ENCODE assay signal across 1 cellular context in genomic region chr5:181052928-181053759, GRCh38.
TF ChIP-seq lines count a peak whose summit lies in the region.

No MANE protein-coding gene starts in this region.

TF ChIP-seq in K562, 482 proteins besides CTCF, POLR2A, EP300 and RAD21 (continued from another document and continues in another):
- no peak; a peak in 1 of 4 replicates for TF ChIP-seq MLLT1 (IDR thresholded peaks at IDR 0.05)
- no peak for TF ChIP-seq ARHGAP35 (IDR thresholded peaks at IDR 0.05; ENCODE audit: partially characterized antibody)
- no peak for TF ChIP-seq HDAC2 (IDR thresholded peaks at IDR 0.05)
- TF ChIP-seq GATAD2B (IDR thresholded peaks at IDR 0.05; ENCODE audit: borderline replicate concordance), result peak; percentile 19; the same call in 1 of the 2 replicates
- peak; percentile 49; the same call in 1 of the 2 replicates for TF ChIP-seq FOSL1 (tag; conservative IDR thresholded peaks at IDR 0.05)
- TF ChIP-seq ZNF707 (CRISPR knock-in tag; conservative IDR thresholded peaks at IDR 0.05), result no peak
- no peak for TF ChIP-seq ZNF592 (IDR thresholded peaks at IDR 0.05)
- TF ChIP-seq, protein P1, sequence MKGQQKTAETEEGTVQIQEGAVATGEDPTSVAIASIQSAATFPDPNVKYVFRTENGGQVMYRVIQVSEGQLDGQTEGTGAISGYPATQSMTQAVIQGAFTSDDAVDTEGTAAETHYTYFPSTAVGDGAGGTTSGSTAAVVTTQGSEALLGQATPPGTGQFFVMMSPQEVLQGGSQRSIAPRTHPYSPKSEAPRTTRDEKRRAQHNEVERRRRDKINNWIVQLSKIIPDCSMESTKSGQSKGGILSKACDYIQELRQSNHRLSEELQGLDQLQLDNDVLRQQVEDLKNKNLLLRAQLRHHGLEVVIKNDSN (CRISPR knock-in tag; IDR thresholded peaks at IDR 0.05), result no peak
- no peak for TF ChIP-seq ZNF263 (CRISPR knock-in tag; IDR thresholded peaks at IDR 0.05; ENCODE audit: borderline replicate concordance)
- no peak for TF ChIP-seq BRF2 (IDR thresholded peaks at IDR 0.05; ENCODE audit: borderline replicate concordance, insufficient read depth, insufficient read length)
- TF ChIP-seq DMBX1 (CRISPR knock-in tag; IDR thresholded peaks at IDR 0.05; ENCODE audit: borderline replicate concordance), result no peak
- no peak for TF ChIP-seq MEF2A (IDR thresholded peaks at IDR 0.05; ENCODE audit: control insufficient read depth, low read depth, low read length)
- TF ChIP-seq BRF1 (IDR thresholded peaks at IDR 0.05; ENCODE audit: borderline replicate concordance, extremely low read depth, insufficient read length), result no peak
- no peak for TF ChIP-seq ID3 (CRISPR knock-in tag; IDR thresholded peaks at IDR 0.05)
- no peak for TF ChIP-seq ID3 (tag; IDR thresholded peaks at IDR 0.05)
- TF ChIP-seq PML (IDR thresholded peaks at IDR 0.05; ENCODE audit: low read length), result no peak
- TF ChIP-seq TEAD1 (CRISPR knock-in tag; IDR thresholded peaks at IDR 0.05), result peak in 1 of 2 experiments; percentile 0; a peak in 1 of 4 replicates
- TF ChIP-seq ZNF586 (CRISPR knock-in tag; conservative IDR thresholded peaks at IDR 0.05), result no peak
- TF ChIP-seq ATF7 (IDR thresholded peaks at IDR 0.05), result no peak
- TF ChIP-seq NR3C1 (CRISPR knock-in tag; IDR thresholded peaks at IDR 0.05), result no peak
- TF ChIP-seq XRCC3 (IDR thresholded peaks at IDR 0.05), result no peak
- TF ChIP-seq, protein P2, sequence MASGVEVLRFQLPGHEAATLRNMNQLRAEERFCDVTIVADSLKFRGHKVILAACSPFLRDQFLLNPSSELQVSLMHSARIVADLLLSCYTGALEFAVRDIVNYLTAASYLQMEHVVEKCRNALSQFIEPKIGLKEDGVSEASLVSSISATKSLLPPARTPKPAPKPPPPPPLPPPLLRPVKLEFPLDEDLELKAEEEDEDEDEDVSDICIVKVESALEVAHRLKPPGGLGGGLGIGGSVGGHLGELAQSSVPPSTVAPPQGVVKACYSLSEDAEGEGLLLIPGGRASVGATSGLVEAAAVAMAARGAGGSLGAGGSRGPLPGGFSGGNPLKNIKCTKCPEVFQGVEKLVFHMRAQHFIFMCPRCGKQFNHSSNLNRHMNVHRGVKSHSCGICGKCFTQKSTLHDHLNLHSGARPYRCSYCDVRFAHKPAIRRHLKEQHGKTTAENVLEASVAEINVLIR (CRISPR knock-in tag; IDR thresholded peaks at IDR 0.05), result no peak
- no peak for TF ChIP-seq CEBPG (CRISPR knock-in tag; IDR thresholded peaks at IDR 0.05)
- TF ChIP-seq CEBPG (tag; conservative IDR thresholded peaks at IDR 0.05 in 1 of 2, IDR thresholded peaks at IDR 0.05 in 1 of 2), result no peak
- TF ChIP-seq FOXA1 (IDR thresholded peaks at IDR 0.05; ENCODE audit: borderline replicate concordance), result no peak
- TF ChIP-seq CREBBP (IDR thresholded peaks at IDR 0.05; ENCODE audit: low read depth, low read length), result no peak
- TF ChIP-seq CCNT2 (IDR thresholded peaks at IDR 0.05; ENCODE audit: borderline replicate concordance, extremely low read depth, insufficient read length, low read depth, low read length), result peak; percentile 11
- no peak for TF ChIP-seq U2AF1 (optimal IDR thresholded peaks at IDR 0.05; ENCODE audit: low read depth, low read length)
- no peak for TF ChIP-seq NR2C2 (CRISPR knock-in tag; IDR thresholded peaks at IDR 0.05)
- TF ChIP-seq NR2C2 (tag; IDR thresholded peaks at IDR 0.05), result no peak; the same call in 1 of the 2 replicates
- TF ChIP-seq PPARD (CRISPR knock-in tag; IDR thresholded peaks at IDR 0.05), result no peak
- TF ChIP-seq EHMT2 (IDR thresholded peaks at IDR 0.05), result no peak
- TF ChIP-seq ZNF77 (CRISPR knock-in tag; IDR thresholded peaks at IDR 0.05), result no peak
- no peak for TF ChIP-seq ZC3H4 (CRISPR knock-in tag; IDR thresholded peaks at IDR 0.05; ENCODE audit: borderline replicate concordance)
- TF ChIP-seq ZNF174 (CRISPR knock-in tag; IDR thresholded peaks at IDR 0.05), result no peak
- TF ChIP-seq RNF2 (IDR thresholded peaks at IDR 0.05), result no peak
- TF ChIP-seq, protein P3, sequence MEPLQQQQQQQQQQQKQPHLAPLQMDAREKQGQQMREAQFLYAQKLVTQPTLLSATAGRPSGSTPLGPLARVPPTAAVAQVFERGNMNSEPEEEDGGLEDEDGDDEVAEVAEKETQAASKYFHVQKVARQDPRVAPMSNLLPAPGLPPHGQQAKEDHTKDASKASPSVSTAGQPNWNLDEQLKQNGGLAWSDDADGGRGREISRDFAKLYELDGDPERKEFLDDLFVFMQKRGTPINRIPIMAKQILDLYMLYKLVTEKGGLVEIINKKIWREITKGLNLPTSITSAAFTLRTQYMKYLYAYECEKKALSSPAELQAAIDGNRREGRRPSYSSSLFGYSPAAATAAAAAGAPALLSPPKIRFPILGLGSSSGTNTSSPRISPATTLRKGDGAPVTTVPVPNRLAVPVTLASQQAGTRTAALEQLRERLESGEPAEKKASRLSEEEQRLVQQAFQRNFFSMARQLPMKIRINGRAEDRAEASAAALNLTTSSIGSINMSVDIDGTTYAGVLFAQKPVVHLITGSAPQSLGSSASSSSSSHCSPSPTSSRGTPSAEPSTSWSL (CRISPR knock-in tag; IDR thresholded peaks at IDR 0.05; ENCODE audit: borderline replicate concordance), result no peak
- TF ChIP-seq ZNF232 (CRISPR knock-in tag; IDR thresholded peaks at IDR 0.05), result no peak
- TF ChIP-seq THRB (CRISPR knock-in tag; conservative IDR thresholded peaks at IDR 0.05), result no peak
- TF ChIP-seq, protein P4, sequence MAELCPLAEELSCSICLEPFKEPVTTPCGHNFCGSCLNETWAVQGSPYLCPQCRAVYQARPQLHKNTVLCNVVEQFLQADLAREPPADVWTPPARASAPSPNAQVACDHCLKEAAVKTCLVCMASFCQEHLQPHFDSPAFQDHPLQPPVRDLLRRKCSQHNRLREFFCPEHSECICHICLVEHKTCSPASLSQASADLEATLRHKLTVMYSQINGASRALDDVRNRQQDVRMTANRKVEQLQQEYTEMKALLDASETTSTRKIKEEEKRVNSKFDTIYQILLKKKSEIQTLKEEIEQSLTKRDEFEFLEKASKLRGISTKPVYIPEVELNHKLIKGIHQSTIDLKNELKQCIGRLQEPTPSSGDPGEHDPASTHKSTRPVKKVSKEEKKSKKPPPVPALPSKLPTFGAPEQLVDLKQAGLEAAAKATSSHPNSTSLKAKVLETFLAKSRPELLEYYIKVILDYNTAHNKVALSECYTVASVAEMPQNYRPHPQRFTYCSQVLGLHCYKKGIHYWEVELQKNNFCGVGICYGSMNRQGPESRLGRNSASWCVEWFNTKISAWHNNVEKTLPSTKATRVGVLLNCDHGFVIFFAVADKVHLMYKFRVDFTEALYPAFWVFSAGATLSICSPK (IDR thresholded peaks at IDR 0.05; ENCODE audit: borderline replicate concordance), result no peak
- TF ChIP-seq CSDE1 (IDR thresholded peaks at IDR 0.05), result no peak
